ENCODE assay signal across 1 cellular context in the genomic region with DNA sequence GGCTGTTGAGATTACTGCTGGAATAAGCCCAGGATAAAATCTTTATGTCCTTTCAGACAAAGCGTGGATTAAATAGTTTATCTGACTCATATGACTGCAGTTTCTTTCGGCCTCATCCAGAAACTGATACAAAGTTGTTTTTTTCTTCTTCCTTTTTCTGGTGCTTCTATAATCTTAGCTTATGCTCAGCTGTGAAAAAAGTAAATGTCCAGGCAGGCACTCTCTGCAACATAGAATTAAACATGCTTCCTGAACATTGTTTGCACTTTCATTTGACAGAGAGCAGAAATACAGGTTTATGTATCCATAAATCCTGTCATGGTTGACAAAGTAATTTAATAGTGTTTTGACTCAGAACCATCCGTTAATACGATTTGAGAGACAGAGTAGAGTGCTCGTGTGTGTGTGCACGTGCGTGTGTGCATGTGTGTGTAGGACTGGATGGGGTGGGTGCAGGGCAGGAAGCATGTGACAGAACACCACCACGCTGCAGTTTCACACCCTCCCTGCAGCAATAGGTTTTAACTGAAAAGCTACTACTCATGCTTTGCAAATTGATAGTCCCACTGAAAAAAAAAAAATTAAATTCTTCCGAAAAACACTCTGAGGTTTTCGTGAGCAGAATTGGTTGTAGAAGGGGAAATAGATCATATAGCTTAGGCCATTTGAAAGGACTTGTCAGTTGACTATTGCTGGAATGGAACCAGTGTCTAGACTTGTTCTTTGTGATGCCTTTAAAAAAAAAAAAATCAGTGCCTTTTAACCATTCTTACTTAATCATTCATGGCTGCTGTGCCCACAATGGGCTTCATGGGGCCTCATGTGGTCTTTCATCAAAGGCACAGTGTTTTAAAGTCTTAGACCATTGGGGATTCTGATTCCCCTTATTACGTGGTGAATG.
TF ChIP-seq lines count a peak whose summit lies in the region.

No MANE protein-coding gene starts in this region.

TF ChIP-seq in HEK293, 187 proteins besides CTCF, POLR2A, EP300 and RAD21 (continued from another document):
- TF ChIP-seq, protein P1, sequence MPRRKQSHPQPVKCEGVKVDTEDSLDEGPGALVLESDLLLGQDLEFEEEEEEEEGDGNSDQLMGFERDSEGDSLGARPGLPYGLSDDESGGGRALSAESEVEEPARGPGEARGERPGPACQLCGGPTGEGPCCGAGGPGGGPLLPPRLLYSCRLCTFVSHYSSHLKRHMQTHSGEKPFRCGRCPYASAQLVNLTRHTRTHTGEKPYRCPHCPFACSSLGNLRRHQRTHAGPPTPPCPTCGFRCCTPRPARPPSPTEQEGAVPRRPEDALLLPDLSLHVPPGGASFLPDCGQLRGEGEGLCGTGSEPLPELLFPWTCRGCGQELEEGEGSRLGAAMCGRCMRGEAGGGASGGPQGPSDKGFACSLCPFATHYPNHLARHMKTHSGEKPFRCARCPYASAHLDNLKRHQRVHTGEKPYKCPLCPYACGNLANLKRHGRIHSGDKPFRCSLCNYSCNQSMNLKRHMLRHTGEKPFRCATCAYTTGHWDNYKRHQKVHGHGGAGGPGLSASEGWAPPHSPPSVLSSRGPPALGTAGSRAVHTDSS (tag by site-specific recombination; IDR thresholded peaks at IDR 0.05) = no peak
- TF ChIP-seq ZNF629 (tag by site-specific recombination; IDR thresholded peaks at IDR 0.05) (no peak), KLF7 (tag by site-specific recombination; IDR thresholded peaks at IDR 0.05; ENCODE audit: borderline replicate concordance) (no peak)
